Comparison of ENCODE assay signal across 1 cellular context in the genomic region with DNA sequence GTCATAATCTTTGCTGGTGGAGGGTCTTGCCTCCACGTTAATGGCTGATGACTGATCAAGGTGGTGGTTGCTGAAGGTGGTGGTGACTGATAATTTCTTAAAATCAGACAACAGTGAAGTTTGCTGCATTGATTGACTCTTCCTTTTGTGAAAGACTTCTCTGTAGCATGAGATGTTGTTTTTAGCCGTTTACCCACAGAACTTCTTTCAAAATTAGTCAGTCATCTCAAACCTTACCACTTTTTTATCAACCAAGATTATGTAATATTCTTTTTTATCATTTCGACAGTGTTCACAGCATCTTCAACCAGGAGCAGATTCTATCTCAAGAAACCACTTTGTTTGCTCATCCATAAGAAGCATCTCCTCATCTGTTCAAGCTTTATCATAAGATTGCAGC.
A peak's percentile ranks its signal among the peaks of the same experiment; 100 is the strongest.
TF ChIP-seq lines count a peak whose summit lies in the region.

No MANE protein-coding gene starts in this region.

TF ChIP-seq in HepG2, 621 proteins besides CTCF, POLR2A, EP300 and RAD21:
- TF ChIP-seq RBFOX2 (IDR thresholded peaks at IDR 0.05; ENCODE audit: low read depth, low read length) (peak; percentile 70), DNMT3B (CRISPR knock-in tag; conservative IDR thresholded peaks at IDR 0.05) (no peak), POLR2AphosphoS5 (IDR thresholded peaks at IDR 0.05; ENCODE audit: low read depth, low read length) (0 out of 2 replicates have a peak, but pooled peaks have one; percentile 2), PCBP1 (IDR thresholded peaks at IDR 0.05; ENCODE audit: borderline replicate concordance, low read depth, low read length) (no peak)
